In genomic region chr6:38114976-38115632, GRCh38 we compare ENCODE assay signal across 21 cellular contexts.
DNase-seq lines count a peak whose midpoint lies in the region; ATAC-seq and TF ChIP-seq lines count a peak whose summit lies in the region.
"Had no signal": no experiment of that assay in that cellular context is flagged by ENCODE, and none has a peak within 500 bp of the region (broad histone marks: within the 10 kb centered on the region; RNA-seq: fewer than 3 reads in every experiment).

No MANE protein-coding gene starts in this region.

- peaks cover 26% of the 10 kb centered on the region for H3K4me1 ChIP-seq in RWPE2 (ENCODE audit: insufficient read depth, poor library complexity, severe bottlenecking)
- peaks cover 22% of the 10 kb centered on the region for H3K4me1 ChIP-seq in hepatocyte (ENCODE audit: insufficient read depth)
- H3K4me1 ChIP-seq in smooth muscle cell (ENCODE audit: low read depth) = peaks cover 10% of the 10 kb centered on the region

- H3K27ac ChIP-seq in RWPE2 (ENCODE audit: poor library complexity, severe bottlenecking) = peak overlapping the region; percentile 46
- H3K27ac ChIP-seq in hepatocyte = no peak overlapping the region
- H3K27ac ChIP-seq in smooth muscle cell (ENCODE audit: low read depth) = peak overlapping the region; percentile 55
- H3K27ac ChIP-seq: C4-2B, gastrocnemius medialis, neutrophil, SK-N-MC had no signal

- H3K79me2 ChIP-seq in hepatocyte = peaks cover 28% of the 10 kb centered on the region
- H3K79me2 ChIP-seq in smooth muscle cell (ENCODE audit: low read depth) = peaks cover 18% of the 10 kb centered on the region

- ATAC-seq in RWPE2 (ENCODE audit: low read depth) = peak; percentile 59; the same call in 2 of the 3 replicates
- no peak for ATAC-seq in HG02610 (IDR thresholded peaks at IDR 0.05; ENCODE audit: unreplicated experiment)
- ATAC-seq: gastrocnemius medialis, GM12878, HCT116, K562 had no signal

- TF ChIP-seq CTCF in RWPE2 (IDR thresholded peaks at IDR 0.05; ENCODE audit: poor library complexity, severe bottlenecking) (no peak), hepatocyte (IDR thresholded peaks at IDR 0.05; ENCODE audit: poor library complexity) (no peak), smooth muscle cell (IDR thresholded peaks at IDR 0.05; ENCODE audit: borderline replicate concordance, insufficient read depth, poor library complexity, severe bottlenecking) (no peak)

- 65% methylated on average over 2 of the region's 2 CpGs for WGBS in hepatocyte (ENCODE audit: low lambda C conversion rate, missing lambda C conversion rate)
- WGBS in smooth muscle cell (ENCODE audit: low lambda C conversion rate) = 69% methylated on average over 2 of the region's 2 CpGs

- no peak overlapping the region for H3K9ac ChIP-seq in smooth muscle cell (ENCODE audit: low read depth)

- no peaks in the 10 kb centered on the region for H3K9me3 ChIP-seq in RWPE2 (ENCODE audit: severe bottlenecking)
- no peaks in the 10 kb centered on the region for H3K9me3 ChIP-seq in hepatocyte (ENCODE audit: low read depth)
- H3K9me3 ChIP-seq in smooth muscle cell (replicated peaks; ENCODE audit: low read depth) = no peaks in the 10 kb centered on the region
- H3K9me3 ChIP-seq: gastrocnemius medialis, neutrophil had no signal

- no peaks in the 10 kb centered on the region for H3K9me2 ChIP-seq in hepatocyte (replicated peaks; ENCODE audit: insufficient read depth)

- H3K36me3 ChIP-seq in RWPE2 (ENCODE audit: low read depth) (no peaks in the 10 kb centered on the region), hepatocyte (replicated peaks; ENCODE audit: insufficient read depth, low read depth) (no peaks in the 10 kb centered on the region), smooth muscle cell (ENCODE audit: low read depth) (no peaks in the 10 kb centered on the region)

- DNase-seq in NCI-H510A treated with DMSO at 0.1 percent for 48 hours (lab: John Stamatoyannopoulos, UW) (peak; percentile 83), NCI-H510A (lab: John Stamatoyannopoulos, UW) (no peak), RWPE2 (ENCODE audit: low spot score) (no peak), hepatocyte (ENCODE audit: low spot score) (no peak), smooth muscle cell (lab: John Stamatoyannopoulos, UW; ENCODE audit: unreplicated experiment) (no peak), NK-92 (lab: John Stamatoyannopoulos, UW; ENCODE audit: unreplicated experiment) (no peak), NCI-H1048 (lab: John Stamatoyannopoulos, UW) (no peak)
- DNase-seq: activated CD4-positive, CD25-positive, alpha-beta regulatory T cell treated with anti-CD3 and anti-CD28 coated beads, Interleukin-2, amount 50 U/mL, for 72 hours; activated CD8-positive, alpha-beta memory T cell treated with anti-CD3 and anti-CD28 coated beads for 24 hours; cortex of kidney; DMS153; gastrocnemius medialis; MV-4-11; NK-92 treated with Interleukin-12 subunit alpha and Interleukin-12 subunit beta, amount 100 ng/mL, for 24 hours had no signal

- no peaks in the 10 kb centered on the region for H3F3A ChIP-seq in smooth muscle cell (ENCODE audit: low read depth)

- H3K4me2 ChIP-seq in hepatocyte (peak overlapping the region; percentile 56), smooth muscle cell (no peak overlapping the region)

- no peak overlapping the region for H3K4me3 ChIP-seq in RWPE2 (ENCODE audit: severe bottlenecking)
- no peak overlapping the region for H3K4me3 ChIP-seq in hepatocyte
- H3K4me3 ChIP-seq in smooth muscle cell = no peak overlapping the region
- H3K4me3 ChIP-seq: gastrocnemius medialis, GM12878, K562, SK-N-MC had no signal

- H3K27me3 ChIP-seq in RWPE2 (ENCODE audit: insufficient read depth, poor library complexity, severe bottlenecking) (no peaks in the 10 kb centered on the region), hepatocyte (no peaks in the 10 kb centered on the region), smooth muscle cell (ENCODE audit: low read depth) (no peaks in the 10 kb centered on the region)
- H3K27me3 ChIP-seq: gastrocnemius medialis, neutrophil had no signal

- H4K20me1 ChIP-seq in hepatocyte (ENCODE audit: insufficient read depth, poor library complexity, severe bottlenecking) (peaks cover 41% of the 10 kb centered on the region), smooth muscle cell (ENCODE audit: low read depth) (peaks cover 100% of the 10 kb centered on the region)

- H2AFZ ChIP-seq in hepatocyte (no peak overlapping the region), smooth muscle cell (ENCODE audit: low read depth) (no peak overlapping the region)
